8 cellular contexts compared by ENCODE assay signal in genomic region chrX:48522291-48522690, GRCh38. TPM values are rescaled to one million over a fixed set of nuclear protein-coding genes. Genes with fewer than 3 reads are reported as not detected.
A peak's percentile ranks its signal among the peaks of the same experiment; 100 is the strongest.
DNase-seq lines count a peak whose midpoint lies in the region; ATAC-seq, FAIRE-seq and TF ChIP-seq lines count a peak whose summit lies in the region.

No MANE protein-coding gene starts in this region.

- peak overlapping the region; percentile 95 for H3K27ac Mint-ChIP-seq in CD8-positive, alpha-beta T cell

- peak overlapping the region; percentile 83 for H3K4me3 ChIP-seq in CD8-positive, alpha-beta T cell (ENCODE audit: low read depth, low read length)
- H3K4me3 ChIP-seq in NT2/D1 (ENCODE audit: insufficient read length, low read depth) (peak overlapping the region; percentile 89), endothelial cell of umbilical vein (replicated peaks in 1 of 3; ENCODE audit: insufficient read depth in 1 of 3, low read depth in 1 of 3, low read length in 3 of 3) (peak overlapping the region; percentile 45 to 69 (median 65)), neuron (ENCODE audit: low read length) (peak overlapping the region; percentile 95)

- H2AFZ ChIP-seq in endothelial cell of umbilical vein (ENCODE audit: low read depth, low read length) (peak overlapping the region; percentile 54), neuron (ENCODE audit: low read depth, low read length) (peak overlapping the region; percentile 27)

- peak overlapping the region; percentile 87 for H3K4me3 Mint-ChIP-seq in CD8-positive, alpha-beta T cell

- H4K20me1 ChIP-seq in endothelial cell of umbilical vein (replicated peaks; ENCODE audit: control insufficient read depth, extremely low read depth, insufficient read depth, low read length) = no peaks in the 10 kb centered on the region

- H3K36me3 Mint-ChIP-seq in CD8-positive, alpha-beta T cell = peaks cover 21% of the 10 kb centered on the region

- H3K27me3 Mint-ChIP-seq in CD8-positive, alpha-beta T cell (ENCODE audit: low read depth) = no peaks in the 10 kb centered on the region

- POLR2A ChIA-PET in CD8-positive, alpha-beta T cell (lab: Charles Lee) = interaction anchor here (0.7 kb wide), 1 partner anchor 52 kb away, joined by 4 read pairs; the partner anchor contains the start of gene RBM3
- POLR2A ChIA-PET in endothelial cell of umbilical vein (lab: Charles Lee) = interaction anchor here (0.7 kb wide), 1 partner anchor 18 kb away, joined by 4 read pairs; no protein-coding TSS in a partner anchor

- no peak for TF ChIP-seq POLR2A in endothelial cell of umbilical vein (IDR thresholded peaks at IDR 0.05; ENCODE audit: low read depth, low read length)

- dilution Hi-C loops in endothelial cell of umbilical vein (cut with MboI; ENCODE audit: extremely low pct_ligation_motif_present, low sequenced_read_pairs) = no loop called here

- H3K36me3 ChIP-seq in CD8-positive, alpha-beta T cell (ENCODE audit: insufficient read depth, low read length) = peaks cover 3% of the 10 kb centered on the region
- H3K36me3 ChIP-seq in NT2/D1 (ENCODE audit: insufficient read depth, insufficient read length, low read length) (peaks cover 28% of the 10 kb centered on the region), endothelial cell of umbilical vein (ENCODE audit: control insufficient read depth in 2 of 2, extremely low read depth in 1 of 2, insufficient read depth in 2 of 2, low read length in 2 of 2) (peaks cover 0 to 2% of the 10 kb centered on the region in 2 experiments), neuron (ENCODE audit: insufficient read depth, low read length) (peaks cover 12% of the 10 kb centered on the region)

- TSS peak; percentile 67 for BruUV-seq in endothelial cell of umbilical vein (replicated peaks; lab: Mats Ljungman, UMichigan)

- no peaks in the 10 kb centered on the region for H3K27me3 ChIP-seq in CD8-positive, alpha-beta T cell (ENCODE audit: insufficient read depth, low read length)
- H3K27me3 ChIP-seq in NT2/D1 (ENCODE audit: insufficient read depth, insufficient read length) (no peaks in the 10 kb centered on the region), endothelial cell of umbilical vein (ENCODE audit: control insufficient read depth in 2 of 2, insufficient read depth in 2 of 2, low read length in 2 of 2) (no peaks in the 10 kb centered on the region), neuron (ENCODE audit: insufficient read depth, low read length) (no peaks in the 10 kb centered on the region)

- intact Hi-C loops in CD8-positive, alpha-beta T cell (cut with DNase I, micrococcal nuclease) = loop anchor here in 1 of 2 experiments (5.0 kb wide), 1 partner anchor 280 kb away; the partner anchor contains the start of gene HDAC6
- intact Hi-C loops in endothelial cell of umbilical vein (cut with micrococcal nuclease) = loop anchor here (5.0 kb wide), 2 partner anchors 45 to 70 kb away; partner anchors contain the start of gene FTSJ1

- no peak for DNase-seq in CD8-positive, alpha-beta T cell
- DNase-seq in NT2/D1 (ENCODE audit: low read depth, low spot score) (no peak), endothelial cell of umbilical vein (ENCODE audit: low read depth, low spot score) (no peak), NCI-H187 treated with DMSO at 0.1 percent for 48 hours (lab: John Stamatoyannopoulos, UW) (no peak), NCI-H774 (lab: John Stamatoyannopoulos, UW) (no peak)

- no peak for TF ChIP-seq CTCF in CD8-positive, alpha-beta T cell (IDR thresholded peaks at IDR 0.05)
- no peak for TF ChIP-seq CTCF in endothelial cell of umbilical vein (IDR thresholded peaks at IDR 0.05; ENCODE audit: extremely low read depth in 1 of 2, insufficient read depth in 1 of 2, low read depth in 1 of 2, low read length in 2 of 2)

- H3K4me1 Mint-ChIP-seq in CD8-positive, alpha-beta T cell (ENCODE audit: low read depth) = peaks cover 32% of the 10 kb centered on the region

- peaks cover 13% of the 10 kb centered on the region for H3K79me2 ChIP-seq in endothelial cell of umbilical vein (ENCODE audit: control insufficient read depth, insufficient read depth, low read length)

- CTCF ChIA-PET in CD8-positive, alpha-beta T cell (lab: Charles Lee) = no interaction called here
- CTCF ChIA-PET in endothelial cell of umbilical vein (lab: Charles Lee) = interaction anchor here (1.1 to 1.5 kb wide), 2 partner anchors 17 to 54 kb away, joined by 3 to 5 read pairs; partner anchors contain the start of gene TBC1D25

- peak overlapping the region; percentile 80 for H3K27ac ChIP-seq in CD8-positive, alpha-beta T cell (ENCODE audit: low read depth, low read length)
- H3K27ac ChIP-seq in endothelial cell of umbilical vein (ENCODE audit: insufficient read depth, low read depth, low read length) = peak overlapping the region; percentile 10

- H3K9me3 ChIP-seq in CD8-positive, alpha-beta T cell (ENCODE audit: low read length) = no peaks in the 10 kb centered on the region
- H3K9me3 ChIP-seq in NT2/D1 (ENCODE audit: insufficient read depth, low read length) (no peaks in the 10 kb centered on the region), endothelial cell of umbilical vein (replicated peaks; ENCODE audit: control insufficient read depth, insufficient read depth, low read length) (no peaks in the 10 kb centered on the region), neuron (ENCODE audit: low read length) (no peaks in the 10 kb centered on the region)

- no peaks in the 10 kb centered on the region for H3K9me1 ChIP-seq in endothelial cell of umbilical vein (replicated peaks; ENCODE audit: control insufficient read depth, extremely low read depth, insufficient read depth, low read length)

- H3K9me3 Mint-ChIP-seq in CD8-positive, alpha-beta T cell = no peaks in the 10 kb centered on the region

- no peak for FAIRE-seq in endothelial cell of umbilical vein (lab: Jason Lieb, UNC)

- H3K9ac ChIP-seq in NT2/D1 (ENCODE audit: insufficient read length, low read depth) (peak overlapping the region; percentile 95), endothelial cell of umbilical vein (replicated peaks; ENCODE audit: extremely low read depth, insufficient read depth, low read length) (peak overlapping the region; percentile 65)

- peaks cover 19% of the 10 kb centered on the region for H3K4me1 ChIP-seq in CD8-positive, alpha-beta T cell (ENCODE audit: insufficient read depth, low read length)
- H3K4me1 ChIP-seq in NT2/D1 (ENCODE audit: insufficient read depth, insufficient read length) = peaks cover 3% of the 10 kb centered on the region
- peaks cover 2% of the 10 kb centered on the region for H3K4me1 ChIP-seq in endothelial cell of umbilical vein (ENCODE audit: control insufficient read depth, extremely low read depth, insufficient read depth, low read length)
- peaks cover 3% of the 10 kb centered on the region for H3K4me1 ChIP-seq in neuron (ENCODE audit: insufficient read depth, low read length)

- no peak for ATAC-seq in CD8-positive, alpha-beta T cell
- ATAC-seq in HG02938 (IDR thresholded peaks at IDR 0.05; ENCODE audit: unreplicated experiment) = no peak
- ATAC-seq in HG03196 (IDR thresholded peaks at IDR 0.05; ENCODE audit: unreplicated experiment) = no peak

- H3K4me2 ChIP-seq in endothelial cell of umbilical vein (ENCODE audit: insufficient read depth, low read length) = peak overlapping the region; percentile 25

RNA-seq across cellular contexts. Expression of gene EBP, which starts 0.7 kb away (rescaled TPM):
- 10 to 100 TPM; 55.2 to 56.9 TPM for total RNA-seq in CD8-positive, alpha-beta T cell
- total RNA-seq in endothelial cell of umbilical vein = 102 and 114 TPM in 2 replicates
- 178 and 183 TPM in 2 replicates for polyA plus RNA-seq in endothelial cell of umbilical vein
- polyA plus RNA-seq in endothelial cell of umbilical vein (2011; cell fraction: cytosol; rRNA removed) = 102 and 113 TPM in 2 replicates
- polyA plus RNA-seq in endothelial cell of umbilical vein (2011; cell fraction: nucleus; rRNA removed) = 62.3 and 69.1 TPM in 2 replicates
- polyA plus RNA-seq in endothelial cell of umbilical vein (2012) = 53.8 and 74.0 TPM in 2 replicates
- polyA minus RNA-seq in endothelial cell of umbilical vein = 154 and 168 TPM in 2 replicates
- polyA minus RNA-seq in endothelial cell of umbilical vein (2011; cell fraction: cytosol; rRNA and poly(A)+ RNA removed) = 292 TPM
- polyA minus RNA-seq in endothelial cell of umbilical vein (2011; cell fraction: nucleus; rRNA and poly(A)+ RNA removed) = 15.5 and 18.6 TPM in 2 replicates

RNA-seq across cellular contexts. Expression of gene PORCN, which starts 13.5 kb away (rescaled TPM):
- 10 to 100 TPM; 18.3 to 19.8 TPM for total RNA-seq in CD8-positive, alpha-beta T cell
- total RNA-seq in endothelial cell of umbilical vein = 7.6 and 12.0 TPM in 2 replicates
- polyA plus RNA-seq in endothelial cell of umbilical vein = 20.9 and 21.0 TPM in 2 replicates
- 11.6 and 13.7 TPM in 2 replicates for polyA plus RNA-seq in endothelial cell of umbilical vein (2011; cell fraction: cytosol; rRNA removed)
- 23.1 and 23.8 TPM in 2 replicates for polyA plus RNA-seq in endothelial cell of umbilical vein (2011; cell fraction: nucleus; rRNA removed)
- 8.5 and 10.6 TPM in 2 replicates for polyA plus RNA-seq in endothelial cell of umbilical vein (2012)
- 15.3 and 19.9 TPM in 2 replicates for polyA minus RNA-seq in endothelial cell of umbilical vein
- 6.0 TPM for polyA minus RNA-seq in endothelial cell of umbilical vein (2011; cell fraction: cytosol; rRNA and poly(A)+ RNA removed)
- polyA minus RNA-seq in endothelial cell of umbilical vein (2011; cell fraction: nucleus; rRNA and poly(A)+ RNA removed) = 9.2 and 10.5 TPM in 2 replicates

RNA-seq across cellular contexts. Expression of gene TBC1D25, which starts 17.2 kb away (rescaled TPM):
- 10 to 100 TPM; 30.1 to 33.4 TPM for total RNA-seq in CD8-positive, alpha-beta T cell
- 14.4 and 16.3 TPM in 2 replicates for total RNA-seq in endothelial cell of umbilical vein
- 16.0 and 18.3 TPM in 2 replicates for polyA plus RNA-seq in endothelial cell of umbilical vein
- 13.4 and 14.7 TPM in 2 replicates for polyA plus RNA-seq in endothelial cell of umbilical vein (2011; cell fraction: cytosol; rRNA removed)
- polyA plus RNA-seq in endothelial cell of umbilical vein (2011; cell fraction: nucleus; rRNA removed) = 16.8 and 20.6 TPM in 2 replicates
- polyA plus RNA-seq in endothelial cell of umbilical vein (2012) = 13.8 and 15.9 TPM in 2 replicates
- polyA minus RNA-seq in endothelial cell of umbilical vein = 13.4 and 15.8 TPM in 2 replicates
- 6.5 TPM for polyA minus RNA-seq in endothelial cell of umbilical vein (2011; cell fraction: cytosol; rRNA and poly(A)+ RNA removed)
- polyA minus RNA-seq in endothelial cell of umbilical vein (2011; cell fraction: nucleus; rRNA and poly(A)+ RNA removed) = 5.1 and 10.2 TPM in 2 replicates

RNA-seq across cellular contexts. Expression of gene FTSJ1, which starts 46.3 kb away (rescaled TPM):
- 10 to 100 TPM; 61.4 to 67.4 TPM for total RNA-seq in CD8-positive, alpha-beta T cell
- total RNA-seq in endothelial cell of umbilical vein = 52.9 and 59.9 TPM in 2 replicates
- 63.9 and 76.3 TPM in 2 replicates for polyA plus RNA-seq in endothelial cell of umbilical vein
- 48.4 and 48.8 TPM in 2 replicates for polyA plus RNA-seq in endothelial cell of umbilical vein (2011; cell fraction: cytosol; rRNA removed)
- polyA plus RNA-seq in endothelial cell of umbilical vein (2011; cell fraction: nucleus; rRNA removed) = 71.9 and 81.7 TPM in 2 replicates
- 59.4 and 64.5 TPM in 2 replicates for polyA plus RNA-seq in endothelial cell of umbilical vein (2012)
- polyA minus RNA-seq in endothelial cell of umbilical vein = 26.5 and 27.7 TPM in 2 replicates
- polyA minus RNA-seq in endothelial cell of umbilical vein (2011; cell fraction: cytosol; rRNA and poly(A)+ RNA removed) = 62.0 TPM
- 14.8 and 17.6 TPM in 2 replicates for polyA minus RNA-seq in endothelial cell of umbilical vein (2011; cell fraction: nucleus; rRNA and poly(A)+ RNA removed)

RNA-seq across cellular contexts. Expression of gene RBM3, which starts 52.0 kb away (rescaled TPM):
- 100 to 1,000 TPM; 442 to 444 TPM for total RNA-seq in CD8-positive, alpha-beta T cell
- total RNA-seq in endothelial cell of umbilical vein = 477 and 485 TPM in 2 replicates
- polyA plus RNA-seq in endothelial cell of umbilical vein = 223 and 313 TPM in 2 replicates
- polyA plus RNA-seq in endothelial cell of umbilical vein (2011; cell fraction: cytosol; rRNA removed) = 303 and 312 TPM in 2 replicates
- 286 and 354 TPM in 2 replicates for polyA plus RNA-seq in endothelial cell of umbilical vein (2011; cell fraction: nucleus; rRNA removed)
- polyA plus RNA-seq in endothelial cell of umbilical vein (2012) = 410 and 537 TPM in 2 replicates
- 621 and 636 TPM in 2 replicates for polyA minus RNA-seq in endothelial cell of umbilical vein
- 58.7 TPM for polyA minus RNA-seq in endothelial cell of umbilical vein (2011; cell fraction: cytosol; rRNA and poly(A)+ RNA removed)
- polyA minus RNA-seq in endothelial cell of umbilical vein (2011; cell fraction: nucleus; rRNA and poly(A)+ RNA removed) = 149 and 176 TPM in 2 replicates
